ENCODE assay signal across 1 cellular context in the genomic region with DNA sequence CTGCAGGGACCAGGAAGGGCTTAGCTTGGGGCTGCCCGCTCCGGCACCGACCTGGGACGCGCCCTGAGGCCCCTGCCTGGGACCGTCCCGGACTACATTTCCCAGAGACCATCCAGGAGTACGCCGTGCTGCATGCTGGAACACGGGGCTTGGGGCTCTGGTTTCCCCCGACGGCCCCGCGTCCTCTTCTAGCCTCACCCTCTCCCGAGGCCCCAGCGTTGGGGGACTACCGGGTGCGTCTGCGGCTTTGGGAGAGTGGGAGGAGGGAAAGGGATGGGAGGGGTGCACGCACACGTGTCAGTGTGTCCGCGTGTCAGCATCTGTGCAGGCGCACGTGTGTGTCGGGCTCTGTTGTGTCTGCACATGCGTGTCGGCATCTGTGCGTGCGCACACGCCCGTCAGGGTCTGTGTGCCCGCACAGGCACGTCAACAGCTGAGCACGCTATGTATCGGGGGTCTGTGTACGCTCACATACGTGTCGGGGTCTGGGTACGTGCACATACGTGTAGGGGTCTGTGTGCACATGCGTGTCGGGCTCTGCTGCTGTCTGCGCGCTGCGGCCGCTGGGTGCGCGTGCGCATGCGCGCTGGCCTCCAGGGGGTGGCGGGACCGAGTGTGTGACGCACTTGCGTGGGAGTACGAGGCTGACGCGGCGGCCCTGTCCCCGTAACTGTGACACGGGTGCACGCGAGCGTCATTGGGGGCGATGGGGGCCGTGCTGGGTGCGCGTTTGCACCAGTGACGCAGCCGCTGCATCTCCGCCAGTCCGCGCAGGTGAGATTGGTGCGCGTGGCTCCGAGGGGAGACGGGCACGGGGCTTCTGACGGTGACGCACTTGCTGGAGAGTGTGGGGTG.
TF ChIP-seq lines count a peak whose summit lies in the region.

Gene ZNF331 (plus strand): TSS at position 623 of the 855 bp plus-strand sequence. CDS start 31,232 bp downstream, outside the sequence.

TF ChIP-seq in HepG2, 621 proteins besides CTCF, POLR2A, EP300 and RAD21 (continued from another document and continues in another):
- TF ChIP-seq, protein P1, sequence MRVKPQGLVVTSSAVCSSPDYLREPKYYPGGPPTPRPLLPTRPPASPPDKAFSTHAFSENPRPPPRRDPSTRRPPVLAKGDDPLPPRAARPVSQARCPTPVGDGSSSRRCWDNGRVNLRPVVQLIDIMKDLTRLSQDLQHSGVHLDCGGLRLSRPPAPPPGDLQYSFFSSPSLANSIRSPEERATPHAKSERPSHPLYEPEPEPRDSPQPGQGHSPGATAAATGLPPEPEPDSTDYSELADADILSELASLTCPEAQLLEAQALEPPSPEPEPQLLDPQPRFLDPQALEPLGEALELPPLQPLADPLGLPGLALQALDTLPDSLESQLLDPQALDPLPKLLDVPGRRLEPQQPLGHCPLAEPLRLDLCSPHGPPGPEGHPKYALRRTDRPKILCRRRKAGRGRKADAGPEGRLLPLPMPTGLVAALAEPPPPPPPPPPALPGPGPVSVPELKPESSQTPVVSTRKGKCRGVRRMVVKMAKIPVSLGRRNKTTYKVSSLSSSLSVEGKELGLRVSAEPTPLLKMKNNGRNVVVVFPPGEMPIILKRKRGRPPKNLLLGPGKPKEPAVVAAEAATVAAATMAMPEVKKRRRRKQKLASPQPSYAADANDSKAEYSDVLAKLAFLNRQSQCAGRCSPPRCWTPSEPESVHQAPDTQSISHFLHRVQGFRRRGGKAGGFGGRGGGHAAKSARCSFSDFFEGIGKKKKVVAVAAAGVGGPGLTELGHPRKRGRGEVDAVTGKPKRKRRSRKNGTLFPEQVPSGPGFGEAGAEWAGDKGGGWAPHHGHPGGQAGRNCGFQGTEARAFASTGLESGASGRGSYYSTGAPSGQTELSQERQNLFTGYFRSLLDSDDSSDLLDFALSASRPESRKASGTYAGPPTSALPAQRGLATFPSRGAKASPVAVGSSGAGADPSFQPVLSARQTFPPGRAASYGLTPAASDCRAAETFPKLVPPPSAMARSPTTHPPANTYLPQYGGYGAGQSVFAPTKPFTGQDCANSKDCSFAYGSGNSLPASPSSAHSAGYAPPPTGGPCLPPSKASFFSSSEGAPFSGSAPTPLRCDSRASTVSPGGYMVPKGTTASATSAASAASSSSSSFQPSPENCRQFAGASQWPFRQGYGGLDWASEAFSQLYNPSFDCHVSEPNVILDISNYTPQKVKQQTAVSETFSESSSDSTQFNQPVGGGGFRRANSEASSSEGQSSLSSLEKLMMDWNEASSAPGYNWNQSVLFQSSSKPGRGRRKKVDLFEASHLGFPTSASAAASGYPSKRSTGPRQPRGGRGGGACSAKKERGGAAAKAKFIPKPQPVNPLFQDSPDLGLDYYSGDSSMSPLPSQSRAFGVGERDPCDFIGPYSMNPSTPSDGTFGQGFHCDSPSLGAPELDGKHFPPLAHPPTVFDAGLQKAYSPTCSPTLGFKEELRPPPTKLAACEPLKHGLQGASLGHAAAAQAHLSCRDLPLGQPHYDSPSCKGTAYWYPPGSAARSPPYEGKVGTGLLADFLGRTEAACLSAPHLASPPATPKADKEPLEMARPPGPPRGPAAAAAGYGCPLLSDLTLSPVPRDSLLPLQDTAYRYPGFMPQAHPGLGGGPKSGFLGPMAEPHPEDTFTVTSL (CRISPR knock-in tag; IDR thresholded peaks at IDR 0.05; ENCODE audit: borderline replicate concordance) = peak; percentile 78
- TF ChIP-seq ZNF331 (CRISPR knock-in tag; IDR thresholded peaks at IDR 0.05) = no peak
- TF ChIP-seq HMGA1 (CRISPR knock-in tag; conservative IDR thresholded peaks at IDR 0.05) = no peak
- TF ChIP-seq, protein P2, sequence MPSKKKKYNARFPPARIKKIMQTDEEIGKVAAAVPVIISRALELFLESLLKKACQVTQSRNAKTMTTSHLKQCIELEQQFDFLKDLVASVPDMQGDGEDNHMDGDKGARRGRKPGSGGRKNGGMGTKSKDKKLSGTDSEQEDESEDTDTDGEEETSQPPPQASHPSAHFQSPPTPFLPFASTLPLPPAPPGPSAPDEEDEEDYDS (CRISPR knock-in tag; IDR thresholded peaks at IDR 0.05) = no peak
- 0 out of 2 replicates have a peak, but pooled peaks have one; percentile 49 for TF ChIP-seq ZNF576 (CRISPR knock-in tag; IDR thresholded peaks at IDR 0.05)
- TF ChIP-seq STAT6 (CRISPR knock-in tag; IDR thresholded peaks at IDR 0.05; ENCODE audit: borderline replicate concordance) = no peak
- TF ChIP-seq BRF2 (CRISPR knock-in tag; IDR thresholded peaks at IDR 0.05) = 0 out of 2 replicates have a peak, but pooled peaks have one; percentile 41
- TF ChIP-seq NR1H2 (CRISPR knock-in tag; IDR thresholded peaks at IDR 0.05; ENCODE audit: borderline replicate concordance, low read depth) = no peak
- peak; percentile 96 for TF ChIP-seq THAP11 (CRISPR knock-in tag; IDR thresholded peaks at IDR 0.05)
- TF ChIP-seq SYNCRIP (IDR thresholded peaks at IDR 0.05; ENCODE audit: insufficient read depth, low read depth, low read length) = no peak
- TF ChIP-seq PAX8 (CRISPR knock-in tag; IDR thresholded peaks at IDR 0.05; ENCODE audit: borderline replicate concordance) = 0 out of 2 replicates have a peak, but pooled peaks have one; percentile 16
- TF ChIP-seq ZNF530 (CRISPR knock-in tag; IDR thresholded peaks at IDR 0.05; ENCODE audit: low read depth) = no peak
- TF ChIP-seq CREB3 (CRISPR knock-in tag; IDR thresholded peaks at IDR 0.05) = no peak
- no peak for TF ChIP-seq SATB2 (CRISPR knock-in tag; IDR thresholded peaks at IDR 0.05)
- TF ChIP-seq SMC3 (IDR thresholded peaks at IDR 0.05; ENCODE audit: low read length) = no peak
- TF ChIP-seq ARHGAP35 (CRISPR knock-in tag; IDR thresholded peaks at IDR 0.05; ENCODE audit: borderline replicate concordance) = no peak
- TF ChIP-seq SOX13 (IDR thresholded peaks at IDR 0.05) = no peak
- no peak; a peak in 1 of 4 replicates for TF ChIP-seq SOX13 (CRISPR knock-in tag; conservative IDR thresholded peaks at IDR 0.05 in 1 of 2, IDR thresholded peaks at IDR 0.05 in 1 of 2)
- no peak for TF ChIP-seq RBM39 (IDR thresholded peaks at IDR 0.05; ENCODE audit: low read depth, low read length, poor library complexity, severe bottlenecking)
- no peak for TF ChIP-seq ZNF660 (CRISPR knock-in tag; IDR thresholded peaks at IDR 0.05; ENCODE audit: borderline replicate concordance, low read depth)
- no peak for TF ChIP-seq ZNF383 (CRISPR knock-in tag; IDR thresholded peaks at IDR 0.05; ENCODE audit: borderline replicate concordance)
- peak; percentile 73; the same call in 1 of the 2 replicates for TF ChIP-seq DNMT1 (CRISPR knock-in tag; IDR thresholded peaks at IDR 0.05)
- TF ChIP-seq JDP2 (CRISPR knock-in tag; IDR thresholded peaks at IDR 0.05; ENCODE audit: borderline replicate concordance) = no peak; the same call in 1 of the 2 replicates
- TF ChIP-seq NFIC (IDR thresholded peaks at IDR 0.05; ENCODE audit: low read length) = no peak
- TF ChIP-seq DMAP1 (CRISPR knock-in tag; IDR thresholded peaks at IDR 0.05) = peak; percentile 92
- TF ChIP-seq POGK (CRISPR knock-in tag; conservative IDR thresholded peaks at IDR 0.05) = 0 out of 2 replicates have a peak, but pooled peaks have one; percentile 33
- TF ChIP-seq EHMT2 (IDR thresholded peaks at IDR 0.05; ENCODE audit: borderline replicate concordance, low read depth, low read length) = no peak
- no peak for TF ChIP-seq CAMTA2 (CRISPR knock-in tag; IDR thresholded peaks at IDR 0.05; ENCODE audit: borderline replicate concordance)
- TF ChIP-seq NFKB2 (CRISPR knock-in tag; IDR thresholded peaks at IDR 0.05; ENCODE audit: borderline replicate concordance) = 0 out of 2 replicates have a peak, but pooled peaks have one; percentile 37
- TF ChIP-seq CHCHD3 (CRISPR knock-in tag; IDR thresholded peaks at IDR 0.05) = no peak
- TF ChIP-seq CEBPG (CRISPR knock-in tag; IDR thresholded peaks at IDR 0.05) = no peak
- TF ChIP-seq ZNF350 (CRISPR knock-in tag; IDR thresholded peaks at IDR 0.05; ENCODE audit: borderline replicate concordance, low read depth) = 0 out of 2 replicates have a peak, but pooled peaks have one; percentile 35
- TF ChIP-seq TIGD3 (CRISPR knock-in tag; IDR thresholded peaks at IDR 0.05; ENCODE audit: borderline replicate concordance) = peak; percentile 95
- TF ChIP-seq ZC3H4 (CRISPR knock-in tag; IDR thresholded peaks at IDR 0.05; ENCODE audit: borderline replicate concordance) = no peak; the same call in 1 of the 2 replicates
- TF ChIP-seq ZNF281 (CRISPR knock-in tag; IDR thresholded peaks at IDR 0.05; ENCODE audit: borderline replicate concordance) = no peak
- TF ChIP-seq ZNF234 (CRISPR knock-in tag; conservative IDR thresholded peaks at IDR 0.05) = no peak
